14 cellular contexts compared by ENCODE assay signal in genomic region chr4:145278341-145279121, GRCh38.
DNase-seq lines count a peak whose midpoint lies in the region; ATAC-seq and TF ChIP-seq lines count a peak whose summit lies in the region.
"Had no signal": no experiment of that assay in that cellular context is flagged by ENCODE, and none has a peak within 500 bp of the region (broad histone marks: within the 10 kb centered on the region; RNA-seq: fewer than 3 reads in every experiment).

No MANE protein-coding gene starts in this region.

- no peaks in the 10 kb centered on the region for H3K36me3 ChIP-seq in adipocyte (ENCODE audit: control insufficient read depth, insufficient read depth, low read length, severe bottlenecking)
- H3K36me3 ChIP-seq in gastrocnemius medialis, result no peaks in the 10 kb centered on the region
- H3K36me3 ChIP-seq: tibial artery had no signal

- in situ Hi-C loops in gastrocnemius medialis (cut with MboI; ENCODE audit: low sequenced_read_pairs in 4 of 4), result no loop called here

- TF ChIP-seq POLR2A in gastrocnemius medialis (IDR thresholded peaks at IDR 0.05), result no peak

- H3K27me3 Mint-ChIP-seq in activated CD8-positive, alpha-beta T cell treated with anti-CD3 and anti-CD28 coated beads, Interleukin-2, amount 10 ng/mL, durations not matched to agents 7 days and 5 days (ENCODE audit: low read depth), result peaks cover 2% of the 10 kb centered on the region

- H3K4me3 Mint-ChIP-seq in activated CD8-positive, alpha-beta T cell treated with anti-CD3 and anti-CD28 coated beads, Interleukin-2, amount 10 ng/mL, durations not matched to agents 7 days and 5 days, result no peak overlapping the region

- no peaks in the 10 kb centered on the region for H3K9me3 Mint-ChIP-seq in activated CD8-positive, alpha-beta T cell treated with anti-CD3 and anti-CD28 coated beads, Interleukin-2, amount 10 ng/mL, durations not matched to agents 7 days and 5 days (ENCODE audit: insufficient read depth)

- H3K9ac ChIP-seq in adipocyte (ENCODE audit: low read length), result no peak overlapping the region

- ATAC-seq in foreskin keratinocyte (peak; percentile 45), gastrocnemius medialis (peak; percentile 17 to 21), GM18858 (IDR thresholded peaks at IDR 0.05; ENCODE audit: unreplicated experiment) (no peak), HG03108 (IDR thresholded peaks at IDR 0.05; ENCODE audit: unreplicated experiment) (no peak)
- ATAC-seq in activated CD8-positive, alpha-beta T cell treated with anti-CD3 and anti-CD28 coated beads, Interleukin-2, amount 10 ng/mL, durations not matched to agents 7 days and 5 days, result no peak
- ATAC-seq: sciatic nerve had no signal

- no peak for TF ChIP-seq CTCF in HFF-Myc (IDR thresholded peaks at IDR 0.05; ENCODE audit: low read depth, low read length, missing control alignments)
- TF ChIP-seq CTCF in foreskin keratinocyte (conservative IDR thresholded peaks at IDR 0.05), result no peak
- no peak for TF ChIP-seq CTCF in gastrocnemius medialis (IDR thresholded peaks at IDR 0.05 in 4 of 5, conservative IDR thresholded peaks at IDR 0.05 in 1 of 5)

- H3K27me3 ChIP-seq in adipocyte (replicated peaks; ENCODE audit: control insufficient read depth, insufficient read depth, low read length) (no peaks in the 10 kb centered on the region), foreskin keratinocyte (no peaks in the 10 kb centered on the region), gastrocnemius medialis (no peaks in the 10 kb centered on the region)
- H3K27me3 ChIP-seq: tibial artery had no signal

- no peaks in the 10 kb centered on the region for H3K36me3 Mint-ChIP-seq in activated CD8-positive, alpha-beta T cell treated with anti-CD3 and anti-CD28 coated beads, Interleukin-2, amount 10 ng/mL, durations not matched to agents 7 days and 5 days (ENCODE audit: low read depth)

- no peak overlapping the region for H3K27ac Mint-ChIP-seq in activated CD8-positive, alpha-beta T cell treated with anti-CD3 and anti-CD28 coated beads, Interleukin-2, amount 10 ng/mL, durations not matched to agents 7 days and 5 days

- no peaks in the 10 kb centered on the region for H3K9me3 ChIP-seq in adipocyte (ENCODE audit: control insufficient read depth, low read length)
- no peaks in the 10 kb centered on the region for H3K9me3 ChIP-seq in gastrocnemius medialis
- H3K9me3 ChIP-seq: tibial artery had no signal

- DNase-seq in HFF-Myc (ENCODE audit: extremely low read depth, low read depth) (peak; percentile 44), adipocyte (ENCODE audit: low read depth) (peak; percentile 18), foreskin keratinocyte (peak in 1 of 2 donors; percentile 69), gastrocnemius medialis (no peak), NCI-H748 (lab: John Stamatoyannopoulos, UW; ENCODE audit: unreplicated experiment) (no peak)
- no peak for DNase-seq in activated CD8-positive, alpha-beta T cell treated with anti-CD3 and anti-CD28 coated beads, Interleukin-2, amount 10 ng/mL, durations not matched to agents 7 days and 5 days
- DNase-seq: activated T-cell treated with anti-CD3 and anti-CD28 coated beads, Interleukin-2, amount 50 U/mL, for 1 hour; amygdala; DMS153; NCI-H446 treated with DMSO at 0.1 percent for 48 hours; tibial artery had no signal

- H3K4me1 Mint-ChIP-seq in activated CD8-positive, alpha-beta T cell treated with anti-CD3 and anti-CD28 coated beads, Interleukin-2, amount 10 ng/mL, durations not matched to agents 7 days and 5 days (ENCODE audit: low read depth), result no peaks in the 10 kb centered on the region

- CTCF ChIA-PET in activated CD8-positive, alpha-beta T cell treated with anti-CD3 and anti-CD28 coated beads, Interleukin-2, amount 10 ng/mL, durations not matched to agents 7 days and 5 days (lab: Charles Lee), result interaction anchor here (0.8 kb wide), 1 partner anchor 331 kb away, joined by 4 read pairs; no protein-coding TSS in a partner anchor

- POLR2A ChIA-PET in activated CD8-positive, alpha-beta T cell treated with anti-CD3 and anti-CD28 coated beads, Interleukin-2, amount 10 ng/mL, durations not matched to agents 7 days and 5 days (lab: Charles Lee), result no interaction called here

- peaks cover 16% of the 10 kb centered on the region for H3K4me1 ChIP-seq in adipocyte (ENCODE audit: control insufficient read depth, insufficient read depth, low read length)
- H3K4me1 ChIP-seq in foreskin keratinocyte, result peaks cover 17% of the 10 kb centered on the region
- peaks cover 17% of the 10 kb centered on the region in 2 donors for H3K4me1 ChIP-seq in gastrocnemius medialis

- intact Hi-C loops in gastrocnemius medialis (cut with DNase I; ENCODE audit: low total_unique reads), result no loop called here

- H3K4me3 ChIP-seq in HFF-Myc (replicated peaks; ENCODE audit: low read depth, low read length) (no peak overlapping the region), adipocyte (ENCODE audit: low read length) (no peak overlapping the region), gastrocnemius medialis (no peak overlapping the region)
- H3K4me3 ChIP-seq: tibial artery had no signal

- H3K27ac ChIP-seq in foreskin keratinocyte (peak overlapping the region; percentile 98), gastrocnemius medialis (peak overlapping the region; percentile 47 to 66 (median 58))
- H3K27ac ChIP-seq: tibial artery had no signal

Comparison
In these comparisons a context has a peak if more than half of its experiments do, and no peak if none do; other contexts are left out.
1. DNase-seq: peak in HFF-Myc (single experiment) and adipocyte (single experiment); none in gastrocnemius medialis (0 of 2), NCI-H748 (single experiment) and activated CD8-positive, alpha-beta T cell treated with anti-CD3 and anti-CD28 coated beads, Interleukin-2, amount 10 ng/mL, durations not matched to agents 7 days and 5 days (single experiment).
2. ATAC-seq: peak in foreskin keratinocyte (single experiment) and gastrocnemius medialis (2 of 2); none in GM18858 (single experiment), HG03108 (single experiment) and activated CD8-positive, alpha-beta T cell treated with anti-CD3 and anti-CD28 coated beads, Interleukin-2, amount 10 ng/mL, durations not matched to agents 7 days and 5 days (single experiment).